Comparison of ENCODE assay signal across 2 cellular contexts in the genomic region with DNA sequence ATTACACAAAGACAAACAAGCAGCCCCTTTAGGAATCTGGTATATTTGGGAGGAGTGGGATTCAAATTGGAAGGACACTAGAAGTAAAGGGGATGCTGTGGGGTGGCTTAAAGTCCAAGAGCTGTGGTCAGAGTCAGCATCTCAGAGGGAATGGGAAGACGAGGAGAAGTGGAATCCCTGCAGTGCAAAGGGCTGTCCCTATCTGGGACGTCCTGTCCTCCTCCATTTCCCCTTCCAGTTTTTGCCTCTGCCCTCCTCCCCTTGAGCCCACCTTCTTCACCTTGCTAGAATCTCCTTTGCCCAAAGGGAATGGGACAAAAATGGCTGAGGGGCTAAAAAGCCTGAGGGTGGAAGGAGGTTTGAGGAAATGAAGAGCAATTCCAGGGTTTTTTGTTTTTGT.
TF ChIP-seq lines count a peak whose summit lies in the region.

No MANE protein-coding gene starts in this region.

TF ChIP-seq in GM23338, 12 proteins besides CTCF, POLR2A, EP300 and RAD21:
- no peak for TF ChIP-seq POLR2AphosphoS5 (IDR thresholded peaks at IDR 0.05; ENCODE audit: low read depth)
- TF ChIP-seq ZNF331 (CRISPR knock-in tag; IDR thresholded peaks at IDR 0.05; ENCODE audit: low read depth) = no peak
- TF ChIP-seq ZNF114 (CRISPR knock-in tag; IDR thresholded peaks at IDR 0.05) = no peak
- no peak for TF ChIP-seq CREB1 (CRISPR knock-in tag; IDR thresholded peaks at IDR 0.05; ENCODE audit: low read depth)
- TF ChIP-seq STAT1 (IDR thresholded peaks at IDR 0.05; ENCODE audit: unreplicated experiment) = no peak
- no peak for TF ChIP-seq NANOG (IDR thresholded peaks at IDR 0.05; ENCODE audit: borderline replicate concordance)
TF ChIP-seq in GM23338: peak in this region for 0.

TF ChIP-seq in WTC11, 78 proteins besides CTCF, POLR2A, EP300 and RAD21:
- TF ChIP-seq PRDM15 (CRISPR knock-in tag; IDR thresholded peaks at IDR 0.05) = peak; percentile 87
- TF ChIP-seq, protein P1, sequence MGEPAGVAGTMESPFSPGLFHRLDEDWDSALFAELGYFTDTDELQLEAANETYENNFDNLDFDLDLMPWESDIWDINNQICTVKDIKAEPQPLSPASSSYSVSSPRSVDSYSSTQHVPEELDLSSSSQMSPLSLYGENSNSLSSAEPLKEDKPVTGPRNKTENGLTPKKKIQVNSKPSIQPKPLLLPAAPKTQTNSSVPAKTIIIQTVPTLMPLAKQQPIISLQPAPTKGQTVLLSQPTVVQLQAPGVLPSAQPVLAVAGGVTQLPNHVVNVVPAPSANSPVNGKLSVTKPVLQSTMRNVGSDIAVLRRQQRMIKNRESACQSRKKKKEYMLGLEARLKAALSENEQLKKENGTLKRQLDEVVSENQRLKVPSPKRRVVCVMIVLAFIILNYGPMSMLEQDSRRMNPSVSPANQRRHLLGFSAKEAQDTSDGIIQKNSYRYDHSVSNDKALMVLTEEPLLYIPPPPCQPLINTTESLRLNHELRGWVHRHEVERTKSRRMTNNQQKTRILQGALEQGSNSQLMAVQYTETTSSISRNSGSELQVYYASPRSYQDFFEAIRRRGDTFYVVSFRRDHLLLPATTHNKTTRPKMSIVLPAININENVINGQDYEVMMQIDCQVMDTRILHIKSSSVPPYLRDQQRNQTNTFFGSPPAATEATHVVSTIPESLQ (CRISPR knock-in tag; IDR thresholded peaks at IDR 0.05) = no peak
- TF ChIP-seq PRRX2 (CRISPR knock-in tag; IDR thresholded peaks at IDR 0.05) = no peak
- TF ChIP-seq FOXJ3 (CRISPR knock-in tag; IDR thresholded peaks at IDR 0.05; ENCODE audit: borderline replicate concordance) = no peak
- TF ChIP-seq EMX1 (CRISPR knock-in tag; IDR thresholded peaks at IDR 0.05) = no peak
- TF ChIP-seq MYBL2 (CRISPR knock-in tag; IDR thresholded peaks at IDR 0.05) = no peak
